In genomic region chr18:5661179-5661578, GRCh38 we compare ENCODE assay signal across 28 cellular contexts.
"Had no signal": no experiment of that assay in that cellular context is flagged by ENCODE, and none has a peak within 500 bp of the region (broad histone marks: within the 10 kb centered on the region; RNA-seq: fewer than 3 reads in every experiment).

No MANE protein-coding gene starts in this region.

- H3K4me2 ChIP-seq: smooth muscle cell had no signal

- H3K27ac ChIP-seq: lower lobe of right lung, pancreas, psoas muscle, right lobe of liver, tibial nerve, upper lobe of left lung had no signal

- H3K27me3 Mint-ChIP-seq: natural killer cell treated with Interleukin-12 subunit alpha and Interleukin-12 subunit beta and Interleukin-15 and Interleukin-18, amount 100 ng/mL, for 72 hours; stimulated activated memory B cell treated with anti-CD40 and anti-IgM and Interleukin-4, amounts not matched to agents 10 μg/mL and 1 μg/mL and 100 μg/mL, for 72 hours; stimulated activated naive CD8-positive, alpha-beta T cell treated with anti-CD3 and anti-CD28 coated beads, Interleukin-15, amount 100 ng/mL, for 72 hours had no signal

- H3K4me3 ChIP-seq: lower lobe of right lung, mucosa of descending colon, pancreas, psoas muscle, right lobe of liver, smooth muscle cell, tibial nerve, upper lobe of left lung had no signal

- H3K27me3 ChIP-seq: pancreas, right lobe of liver, tibial nerve, upper lobe of left lung had no signal

- H3K4me1 Mint-ChIP-seq: neural crest cell; stimulated activated memory B cell treated with anti-CD40 and anti-IgM and Interleukin-4, amounts not matched to agents 10 μg/mL and 1 μg/mL and 100 μg/mL, for 72 hours; stimulated activated naive CD8-positive, alpha-beta T cell treated with anti-CD3 and anti-CD28 coated beads, Interleukin-15, amount 100 ng/mL, for 72 hours had no signal

- H3K4me3 Mint-ChIP-seq: naive thymus-derived CD4-positive, alpha-beta T cell; natural killer cell treated with Interleukin-12 subunit alpha and Interleukin-12 subunit beta and Interleukin-15 and Interleukin-18, amount 100 ng/mL, for 72 hours; neural crest cell; stimulated activated memory B cell treated with anti-CD40 and anti-IgM and Interleukin-4, amounts not matched to agents 10 μg/mL and 1 μg/mL and 100 μg/mL, for 72 hours; stimulated activated naive CD8-positive, alpha-beta T cell treated with anti-CD3 and anti-CD28 coated beads, Interleukin-15, amount 100 ng/mL, for 72 hours had no signal

- H3K36me3 Mint-ChIP-seq: naive thymus-derived CD4-positive, alpha-beta T cell; natural killer cell treated with Interleukin-12 subunit alpha and Interleukin-12 subunit beta and Interleukin-15 and Interleukin-18, amount 100 ng/mL, for 72 hours; stimulated activated memory B cell treated with anti-CD40 and anti-IgM and Interleukin-4, amounts not matched to agents 10 μg/mL and 1 μg/mL and 100 μg/mL, for 72 hours had no signal

- H3K36me3 ChIP-seq: lower lobe of right lung, pancreas, right lobe of liver, tibial nerve, upper lobe of left lung had no signal

- DNase-seq: head of caudate nucleus; hippocampal formation; kidney glomerular epithelial cell; left cardiac atrium; lower lobe of right lung; mammary epithelial cell; mesenchymal stem cell; midbrain; mucosa of descending colon; naive thymus-derived CD4-positive, alpha-beta T cell; nucleus accumbens; pancreas; psoas muscle; right lobe of liver; stimulated activated CD4-positive, alpha-beta T cell treated with anti-CD3 and anti-CD28 coated beads, Interleukin-1b, Interleukin-23, amount 100 ng/mL, for 48 hours; stimulated activated CD4-positive, alpha-beta T cell treated with anti-CD3 and anti-CD28 coated beads, Interleukin-2, amount 100 ng/mL, for 48 hours; stimulated activated CD4-positive, alpha-beta T cell treated with anti-CD3 and anti-CD28 coated beads, Interleukin-4, amount 100 ng/mL, for 4 hours; stimulated activated CD8-positive, alpha-beta memory T cell treated with anti-CD3 and anti-CD28 coated beads, Interleukin-4, amount 100 ng/mL, for 48 hours; stimulated activated naive CD4-positive, alpha-beta T cell treated with Interleukin-2 at 50 U/mL for 16 hours; stimulated activated naive CD8-positive, alpha-beta T cell treated with anti-CD3 and anti-CD28 coated beads, Interleukin-15, amount 100 ng/mL, for 72 hours; substantia nigra; upper lobe of left lung had no signal

- H3K9me3 Mint-ChIP-seq: stimulated activated memory B cell treated with anti-CD40 and anti-IgM and Interleukin-4, amounts not matched to agents 10 μg/mL and 1 μg/mL and 100 μg/mL, for 72 hours; stimulated activated naive CD8-positive, alpha-beta T cell treated with anti-CD3 and anti-CD28 coated beads, Interleukin-15, amount 100 ng/mL, for 72 hours had no signal

- H3K27ac Mint-ChIP-seq: naive thymus-derived CD4-positive, alpha-beta T cell; natural killer cell treated with Interleukin-12 subunit alpha and Interleukin-12 subunit beta and Interleukin-15 and Interleukin-18, amount 100 ng/mL, for 72 hours; stimulated activated memory B cell treated with anti-CD40 and anti-IgM and Interleukin-4, amounts not matched to agents 10 μg/mL and 1 μg/mL and 100 μg/mL, for 72 hours; stimulated activated naive CD8-positive, alpha-beta T cell treated with anti-CD3 and anti-CD28 coated beads, Interleukin-15, amount 100 ng/mL, for 72 hours had no signal

- ATAC-seq: left cardiac atrium; left lobe of liver; mucosa of descending colon; naive thymus-derived CD4-positive, alpha-beta T cell; natural killer cell treated with Interleukin-12 subunit alpha and Interleukin-12 subunit beta and Interleukin-15 and Interleukin-18, amount 100 ng/mL, for 72 hours; pancreas; psoas muscle; right lobe of liver; stimulated activated memory B cell treated with anti-CD40 and anti-IgM and Interleukin-4, amounts not matched to agents 10 μg/mL and 1 μg/mL and 100 μg/mL, for 72 hours; stimulated activated naive CD8-positive, alpha-beta T cell treated with anti-CD3 and anti-CD28 coated beads, Interleukin-15, amount 100 ng/mL, for 72 hours had no signal

- H3K4me1 ChIP-seq: lower lobe of right lung, pancreas, psoas muscle, right lobe of liver, tibial nerve, upper lobe of left lung had no signal

- H3K9me3 ChIP-seq: lower lobe of right lung, mucosa of descending colon, pancreas, psoas muscle, right lobe of liver, tibial nerve, upper lobe of left lung had no signal
